In the genomic region with DNA sequence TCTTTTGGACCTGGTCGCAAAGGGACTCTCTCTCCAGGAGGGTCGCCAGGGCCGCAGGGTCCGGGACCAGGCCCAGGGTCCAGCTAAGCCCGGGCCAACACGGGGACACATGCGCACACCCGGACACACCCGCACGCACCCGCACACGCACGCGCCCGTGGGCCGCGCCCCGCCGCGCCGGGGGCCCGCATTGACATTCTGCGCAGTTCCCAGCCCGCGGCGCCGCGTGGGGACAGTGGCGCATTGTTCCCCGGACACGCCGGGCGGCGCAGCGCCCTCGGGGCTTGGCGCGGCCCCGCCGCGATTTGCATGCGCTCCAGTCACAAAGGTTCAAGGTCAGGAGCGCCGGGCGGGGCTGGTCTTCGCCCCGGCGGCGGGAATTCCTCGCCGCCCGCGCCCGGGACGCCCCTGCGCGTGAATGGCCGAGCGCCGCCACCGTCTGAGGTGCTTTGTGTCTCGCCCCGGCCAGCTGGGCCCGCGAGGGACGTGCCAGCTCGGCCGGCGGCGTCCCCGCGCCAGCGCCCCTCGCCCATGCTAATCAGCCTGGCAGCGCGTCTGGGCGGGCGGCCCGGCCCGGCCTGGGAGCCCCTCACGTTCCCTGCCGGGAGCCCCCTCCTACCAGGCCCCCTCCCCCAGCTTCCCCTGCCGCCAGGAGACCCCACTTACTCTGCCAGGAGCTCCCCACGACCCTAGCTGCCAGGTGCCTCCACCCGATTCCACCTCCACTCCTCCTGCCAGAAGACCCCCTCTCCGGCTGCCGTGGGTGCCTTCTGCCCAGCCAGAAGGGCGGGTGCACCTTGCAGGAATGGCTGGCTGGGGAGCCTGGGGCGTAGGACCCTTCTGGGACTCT, we compare ENCODE assay signal across 8 cellular contexts. TPM values are rescaled to one million over a fixed set of nuclear protein-coding genes. Genes with fewer than 3 reads are reported as not detected.
DNase-seq lines count a peak whose midpoint lies in the region; ATAC-seq and TF ChIP-seq lines count a peak whose summit lies in the region.

No MANE protein-coding gene starts in this region.

- ATAC-seq in HG03442 (IDR thresholded peaks at IDR 0.05; ENCODE audit: unreplicated experiment) (no peak), GM19023 (IDR thresholded peaks at IDR 0.05; ENCODE audit: unreplicated experiment) (no peak)

- in situ Hi-C loops in SK-MEL-5 (cut with HindIII; ENCODE audit: low pct_unique_long_range_greater_than_20kb, low sequenced_read_pairs) (no loop called here), GM13977 (cut with MboI; ENCODE audit: low pct_unique_long_range_greater_than_20kb, low sequenced_read_pairs, unreplicated experiment) (no loop called here)

- intact Hi-C loops in cardiac septum (cut with DNase I) = no loop called here

- no peak for TF ChIP-seq CTCF in AG10803 (conservative IDR thresholded peaks at IDR 0.05; ENCODE audit: low read length)
- TF ChIP-seq CTCF in GM13977 (IDR thresholded peaks at IDR 0.05; ENCODE audit: extremely low read depth, insufficient read depth, missing control alignments) = no peak

- DNase-seq in AG10803 (ENCODE audit: low read depth) = no peak
- peak; percentile 28 for DNase-seq in SK-MEL-5 (ENCODE audit: low read depth, low spot score)
- DNase-seq in cardiac septum (ENCODE audit: low spot score) = peak; percentile 79
- peak; percentile 59 for DNase-seq in occipital lobe (lab: John Stamatoyannopoulos, UW)
- no peak for DNase-seq in kidney tubule cell (ENCODE audit: low spot score)
- no peak for DNase-seq in GM13977 (ENCODE audit: low spot score)

- H3K4me3 ChIP-seq in AG10803 (ENCODE audit: low read length) = peak overlapping the region; percentile 37

RNA-seq across cellular contexts. Expression of a gene that starts 50.5 kb away (rescaled TPM):
- not detected in 2 replicates for total RNA-seq in SK-MEL-5 (2014; rRNA removed; shearing (Covaris generic))
- 0.04 and 0.32 TPM in 2 replicates for polyA plus RNA-seq in SK-MEL-5 (2015; cell fraction: cytosol; rRNA removed)
- not detected in 2 replicates for polyA plus RNA-seq in SK-MEL-5 (2015; cell fraction: nucleus; rRNA removed)
- not detected for total RNA-seq in cardiac septum
- 6.6 TPM for total RNA-seq in occipital lobe

Comparison
In these comparisons a context has a peak if more than half of its experiments do, and no peak if none do; other contexts are left out.
1. DNase-seq: peak in SK-MEL-5 (single experiment), cardiac septum (single experiment) and occipital lobe (single experiment); none in AG10803 (single experiment), kidney tubule cell (single experiment) and GM13977 (single experiment).